ENCODE assay signal across 8 cellular contexts in the genomic region with DNA sequence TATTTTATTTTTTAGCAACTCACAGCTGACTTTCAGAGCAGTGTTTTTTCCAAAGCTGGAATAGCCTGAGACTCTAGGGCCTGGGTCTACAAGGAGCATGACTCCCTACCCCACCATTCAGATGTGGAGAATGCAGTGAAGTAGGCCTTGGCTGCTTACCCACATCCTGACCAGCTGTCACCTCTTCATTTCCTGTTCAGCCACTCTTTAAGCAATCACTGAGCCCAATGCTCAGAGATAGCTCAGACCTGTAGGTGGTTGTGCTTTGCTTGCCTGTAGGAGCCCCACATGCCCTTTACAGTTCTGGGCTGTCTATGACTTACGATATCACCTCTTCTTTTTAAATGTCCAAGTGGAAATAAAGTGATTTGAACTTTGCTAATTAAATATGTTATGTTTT.
DNase-seq lines count a peak whose midpoint lies in the region; ATAC-seq and TF ChIP-seq lines count a peak whose summit lies in the region.

No MANE protein-coding gene starts in this region.

- no peaks in the 10 kb centered on the region for H3K27me3 ChIP-seq in stomach

- 28 to 90% (median 76%) methylated on average over 1 of the region's 1 CpG for WGBS in stomach, 5 donors

- intact Hi-C loops in stomach (cut with DNase I; ENCODE audit: low total_unique reads) = no loop called here

- peaks cover 0 to 16% (median 5%) of the 10 kb centered on the region in 4 donors for H3K36me3 ChIP-seq in stomach

- ATAC-seq in GM19397 (IDR thresholded peaks at IDR 0.05; ENCODE audit: unreplicated experiment) = peak; percentile 96
- ATAC-seq in HG03442 (IDR thresholded peaks at IDR 0.05; ENCODE audit: unreplicated experiment) = peak; percentile 100

- H3K4me3 ChIP-seq in stomach = no peak overlapping the region

- no peak for TF ChIP-seq EP300 in stomach (IDR thresholded peaks at IDR 0.05)

- TF ChIP-seq CTCF in stomach (IDR thresholded peaks at IDR 0.05) = no peak

- TF ChIP-seq POLR2A in stomach (IDR thresholded peaks at IDR 0.05) = no peak

- DNase-seq in Daoy (ENCODE audit: low read depth) (peak; percentile 30), astrocyte of the hippocampus (ENCODE audit: low read depth, low spot score) (peak; percentile 4), anterior cingulate cortex (lab: John Stamatoyannopoulos, UW) (no peak), occipital lobe (lab: John Stamatoyannopoulos, UW) (no peak), NOMO-1 (lab: John Stamatoyannopoulos, UW; ENCODE audit: unreplicated experiment in 2 of 2) (no peak), stomach (no peak)

- H3K27ac ChIP-seq in stomach = no peak overlapping the region

- H3K9me3 ChIP-seq in stomach = peaks cover 0 to under 1% (median 0%) of the 10 kb centered on the region in 4 donors

- H3K4me1 ChIP-seq in stomach = peaks cover 0 to 6% (median 0%) of the 10 kb centered on the region in 4 donors

Comparison
In these comparisons a context has a peak if more than half of its experiments do, and no peak if none do; other contexts are left out.
1. DNase-seq: peak in Daoy (single experiment) and astrocyte of the hippocampus (single experiment); none in anterior cingulate cortex (0 of 58), occipital lobe (single experiment), NOMO-1 (0 of 2) and stomach (single experiment).